ENCODE assay signal across 11 cellular contexts in genomic region chr20:64058536-64058935, GRCh38. TPM values are rescaled to one million over a fixed set of nuclear protein-coding genes. Genes with fewer than 3 reads are reported as not detected.
DNase-seq lines count a peak whose midpoint lies in the region; ATAC-seq, FAIRE-seq and TF ChIP-seq lines count a peak whose summit lies in the region.
"Had no signal": no experiment of that assay in that cellular context is flagged by ENCODE, and none has a peak within 500 bp of the region (broad histone marks: within the 10 kb centered on the region; RNA-seq: fewer than 3 reads in every experiment).

No MANE protein-coding gene starts in this region.

- H3K27me3 Mint-ChIP-seq in chondrocyte (ENCODE audit: low read depth) = no peaks in the 10 kb centered on the region
- peaks cover 28% of the 10 kb centered on the region for H3K27me3 Mint-ChIP-seq in stimulated activated memory B cell treated with anti-CD40 and anti-IgM and Interleukin-4, amounts not matched to agents 10 μg/mL and 1 μg/mL and 100 μg/mL, for 72 hours

- TF ChIP-seq CTCF in chondrocyte (IDR thresholded peaks at IDR 0.05) = no peak

- no peaks in the 10 kb centered on the region for H3K36me3 Mint-ChIP-seq in activated naive CD4-positive, alpha-beta T cell treated with anti-CD3 and anti-CD28 coated beads, Interleukin-2, amount 50 U/mL, for 72 hours
- H3K36me3 Mint-ChIP-seq in chondrocyte (ENCODE audit: low read depth) = no peaks in the 10 kb centered on the region
- H3K36me3 Mint-ChIP-seq in stimulated activated memory B cell treated with anti-CD40 and anti-IgM and Interleukin-4, amounts not matched to agents 10 μg/mL and 1 μg/mL and 100 μg/mL, for 72 hours = no peaks in the 10 kb centered on the region
- H3K36me3 Mint-ChIP-seq: mesothelial cell of epicardium had no signal

- H3K4me3 Mint-ChIP-seq in chondrocyte (ENCODE audit: unreplicated experiment) = peak overlapping the region; percentile 53
- H3K4me3 Mint-ChIP-seq in stimulated activated memory B cell treated with anti-CD40 and anti-IgM and Interleukin-4, amounts not matched to agents 10 μg/mL and 1 μg/mL and 100 μg/mL, for 72 hours = no peak overlapping the region
- H3K4me3 Mint-ChIP-seq: mesothelial cell of epicardium had no signal

- peak overlapping the region; percentile 74 for H3K27ac Mint-ChIP-seq in activated naive CD4-positive, alpha-beta T cell treated with anti-CD3 and anti-CD28 coated beads, Interleukin-2, amount 50 U/mL, for 72 hours
- H3K27ac Mint-ChIP-seq in chondrocyte (ENCODE audit: unreplicated experiment) = peak overlapping the region; percentile 85
- H3K27ac Mint-ChIP-seq in stimulated activated memory B cell treated with anti-CD40 and anti-IgM and Interleukin-4, amounts not matched to agents 10 μg/mL and 1 μg/mL and 100 μg/mL, for 72 hours = peak overlapping the region; percentile 27
- H3K27ac Mint-ChIP-seq: mesothelial cell of epicardium had no signal

- FAIRE-seq in RCC 7860 (lab: Jason Lieb, UNC) = no peak
- FAIRE-seq: endometrium, frontal cortex had no signal

- H3K9me3 Mint-ChIP-seq in activated naive CD4-positive, alpha-beta T cell treated with anti-CD3 and anti-CD28 coated beads, Interleukin-2, amount 50 U/mL, for 72 hours = no peaks in the 10 kb centered on the region
- H3K9me3 Mint-ChIP-seq in chondrocyte (ENCODE audit: low read depth) = no peaks in the 10 kb centered on the region
- no peaks in the 10 kb centered on the region for H3K9me3 Mint-ChIP-seq in stimulated activated memory B cell treated with anti-CD40 and anti-IgM and Interleukin-4, amounts not matched to agents 10 μg/mL and 1 μg/mL and 100 μg/mL, for 72 hours
- H3K9me3 Mint-ChIP-seq: mesothelial cell of epicardium had no signal

- H3K4me1 Mint-ChIP-seq in chondrocyte (ENCODE audit: low read depth) = peaks cover 52% of the 10 kb centered on the region
- peaks cover 30% of the 10 kb centered on the region for H3K4me1 Mint-ChIP-seq in stimulated activated memory B cell treated with anti-CD40 and anti-IgM and Interleukin-4, amounts not matched to agents 10 μg/mL and 1 μg/mL and 100 μg/mL, for 72 hours

- peak in 1 of 2 donors; percentile 13 for DNase-seq in activated naive CD4-positive, alpha-beta T cell treated with anti-CD3 and anti-CD28 coated beads, Interleukin-2, amount 50 U/mL, for 72 hours (ENCODE audit: low spot score in 2 of 2)
- DNase-seq in activated naive CD4-positive, alpha-beta T cell (lab: John Stamatoyannopoulos, UW) = no peak
- DNase-seq in RCC 7860 (ENCODE audit: low spot score) = peak; percentile 48
- DNase-seq in chondrocyte (ENCODE audit: low spot score) = no peak
- no peak for DNase-seq in COLO829 (ENCODE audit: low spot score)
- no peak for DNase-seq in stimulated activated CD4-positive, alpha-beta T cell treated with anti-CD3 and anti-CD28 coated beads, Interleukin-4, amount 100 ng/mL, for 24 hours

- no peak for ATAC-seq in activated naive CD4-positive, alpha-beta T cell treated with anti-CD3 and anti-CD28 coated beads, Interleukin-2, amount 50 U/mL, for 72 hours
- no peak for ATAC-seq in stimulated activated memory B cell treated with anti-CD40 and anti-IgM and Interleukin-4, amounts not matched to agents 10 μg/mL and 1 μg/mL and 100 μg/mL, for 72 hours
- ATAC-seq in GM21528 (IDR thresholded peaks at IDR 0.05; ENCODE audit: low FRiP score, unreplicated experiment) = no peak

RNA-seq across cellular contexts. Expression of gene TCEA2, which starts 4.5 kb away (rescaled TPM):
- 10 to 100 TPM; 21.9 to 79.3 TPM for total RNA-seq in activated naive CD4-positive, alpha-beta T cell treated with anti-CD3 and anti-CD28 coated beads, Interleukin-2, amount 50 U/mL, for 72 hours
- 57.1 to 59.2 TPM (median 57.6 TPM) in 3 replicates for total RNA-seq in chondrocyte

RNA-seq across cellular contexts. Expression of gene SOX18, which starts 9.1 kb away (rescaled TPM):
- total RNA-seq in activated naive CD4-positive, alpha-beta T cell treated with anti-CD3 and anti-CD28 coated beads, Interleukin-2, amount 50 U/mL, for 72 hours = 1 to 10 TPM in 1 of 2 donors, under 1 TPM in 1; 0.39 to 1.4 TPM
- total RNA-seq in chondrocyte = 2.1 to 2.8 TPM (median 2.3 TPM) in 3 replicates

RNA-seq across cellular contexts. Expression of gene RGS19, which starts 20.8 kb away (rescaled TPM):
- 10 to 100 TPM; 21.5 to 47.8 TPM for total RNA-seq in activated naive CD4-positive, alpha-beta T cell treated with anti-CD3 and anti-CD28 coated beads, Interleukin-2, amount 50 U/mL, for 72 hours
- 15.7 to 18.5 TPM (median 18.1 TPM) in 3 replicates for total RNA-seq in chondrocyte

RNA-seq across cellular contexts. Expression of gene OPRL1, which starts 21.3 kb away (rescaled TPM):
- 1 to 10 TPM in 1 of 2 donors, under 1 TPM in 1; 0.32 to 1.2 TPM for total RNA-seq in activated naive CD4-positive, alpha-beta T cell treated with anti-CD3 and anti-CD28 coated beads, Interleukin-2, amount 50 U/mL, for 72 hours
- total RNA-seq in chondrocyte = 3.2 to 4.6 TPM (median 3.5 TPM) in 3 replicates

RNA-seq across cellular contexts. Expression of gene C20orf204, which starts 22.6 kb away (rescaled TPM):
- 10 to 100 TPM; 14.2 to 18.8 TPM for total RNA-seq in activated naive CD4-positive, alpha-beta T cell treated with anti-CD3 and anti-CD28 coated beads, Interleukin-2, amount 50 U/mL, for 72 hours
- total RNA-seq in chondrocyte = 0.77 to 3.3 TPM (median 0.97 TPM) in 3 replicates

Comparison
In these comparisons a context has a peak if more than half of its experiments do, and no peak if none do; other contexts are left out.
1. H3K27ac Mint-ChIP-seq: peak in every context shown above with its lines; median percentile 85 in chondrocyte; 74 in activated naive CD4-positive, alpha-beta T cell treated with anti-CD3 and anti-CD28 coated beads, Interleukin-2, amount 50 U/mL, for 72 hours; 27 in stimulated activated memory B cell treated with anti-CD40 and anti-IgM and Interleukin-4, amounts not matched to agents 10 μg/mL and 1 μg/mL and 100 μg/mL, for 72 hours.